8 cellular contexts compared by ENCODE assay signal in the genomic region with DNA sequence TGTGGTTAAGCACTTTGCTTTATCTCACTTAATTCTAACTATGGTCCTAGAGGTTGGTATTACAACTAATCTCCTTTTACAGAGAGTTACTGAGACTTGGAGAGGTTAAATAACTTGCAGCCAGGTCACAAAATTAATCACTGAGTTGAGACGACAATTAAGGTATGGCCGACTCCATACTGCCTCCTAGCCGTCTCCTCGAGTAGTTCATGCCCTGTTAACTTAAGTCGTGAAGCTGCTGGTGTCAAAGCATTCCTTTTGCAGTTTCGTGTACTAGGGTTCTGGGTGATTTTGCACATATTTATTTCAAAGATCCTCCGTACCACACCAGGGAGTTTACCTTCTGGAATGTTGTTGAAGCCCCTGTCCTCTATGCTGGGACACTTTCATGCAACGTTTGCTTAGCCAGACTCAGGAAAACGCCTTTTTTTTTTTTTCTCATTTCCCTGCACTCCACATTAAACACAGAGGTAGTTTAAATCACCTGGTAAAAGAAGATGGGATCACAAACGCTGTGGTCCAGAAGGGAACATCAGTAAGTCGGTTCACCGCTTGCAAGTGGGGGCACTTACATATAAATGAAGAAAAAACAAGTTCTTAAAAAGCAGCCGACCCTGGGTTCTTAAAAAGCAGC. TPM values are rescaled to one million over a fixed set of nuclear protein-coding genes. Genes with fewer than 3 reads are reported as not detected.
DNase-seq lines count a peak whose midpoint lies in the region; ATAC-seq and TF ChIP-seq lines count a peak whose summit lies in the region.

No MANE protein-coding gene starts in this region.

- ATAC-seq in HG03097 (IDR thresholded peaks at IDR 0.05; ENCODE audit: low FRiP score, unreplicated experiment) (peak; percentile 29), left lung (peak; percentile 64)
- peak; percentile 16 to 27 for ATAC-seq in activated CD4-positive, CD25-positive, alpha-beta regulatory T cell treated with anti-CD3 and anti-CD28 coated beads, Interleukin-2, amount 50 U/mL, for 24 hours

- H3K9me3 ChIP-seq in left lung = no peaks in the 10 kb centered on the region

- intact Hi-C loops in left lung (cut with DNase I) = no loop called here

- no peaks in the 10 kb centered on the region for H3K27me3 ChIP-seq in left lung

- peaks cover 9 to 37% of the 10 kb centered on the region in 2 donors for H3K4me1 ChIP-seq in left lung

- TF ChIP-seq CTCF in GM13977 (IDR thresholded peaks at IDR 0.05; ENCODE audit: extremely low read depth, insufficient read depth, missing control alignments) = peak; percentile 76
- TF ChIP-seq CTCF in left lung (IDR thresholded peaks at IDR 0.05) = peak; percentile 68 to 74

- H3K36me3 ChIP-seq in left lung = no peaks in the 10 kb centered on the region

- in situ Hi-C loops in GM13977 (cut with MboI; ENCODE audit: low pct_unique_long_range_greater_than_20kb, low sequenced_read_pairs, unreplicated experiment) = loop anchor here (25.0 kb wide), 1 partner anchor 531 kb away; no protein-coding TSS in a partner anchor

- H3K4me3 ChIP-seq in left lung = peak overlapping the region; percentile 69 to 71

- peak overlapping the region; percentile 86 for H3K27ac ChIP-seq in cingulate gyrus (ENCODE audit: low read depth, low read length)
- H3K27ac ChIP-seq in left lung = peak overlapping the region; percentile 94 to 100

- peak; percentile 84 for DNase-seq in A172 (ENCODE audit: low spot score)
- peak; percentile 77 for DNase-seq in GM13977 (ENCODE audit: low spot score)
- DNase-seq in NCI-H2227 (lab: John Stamatoyannopoulos, UW; ENCODE audit: unreplicated experiment) = peak; percentile 72
- DNase-seq in left lung = peak in 1 of 2 donors; percentile 59
- DNase-seq in stimulated activated CD4-positive, alpha-beta T cell treated with anti-CD3 and anti-CD28 coated beads, Interleukin-4, amount 100 ng/mL, for 24 hours = peak; percentile 79

RNA-seq across cellular contexts. Expression of a gene that starts 0.6 kb away (rescaled TPM):
- total RNA-seq in A172 (2014; rRNA removed; shearing (Covaris generic)) = 658 and 699 TPM in 2 replicates
- 100 to 1,000 TPM in 1 of 2 donors, 10 to 100 TPM in 1; 82.6 to 102 TPM for total RNA-seq in left lung
